21 cellular contexts compared by ENCODE assay signal in the genomic region with DNA sequence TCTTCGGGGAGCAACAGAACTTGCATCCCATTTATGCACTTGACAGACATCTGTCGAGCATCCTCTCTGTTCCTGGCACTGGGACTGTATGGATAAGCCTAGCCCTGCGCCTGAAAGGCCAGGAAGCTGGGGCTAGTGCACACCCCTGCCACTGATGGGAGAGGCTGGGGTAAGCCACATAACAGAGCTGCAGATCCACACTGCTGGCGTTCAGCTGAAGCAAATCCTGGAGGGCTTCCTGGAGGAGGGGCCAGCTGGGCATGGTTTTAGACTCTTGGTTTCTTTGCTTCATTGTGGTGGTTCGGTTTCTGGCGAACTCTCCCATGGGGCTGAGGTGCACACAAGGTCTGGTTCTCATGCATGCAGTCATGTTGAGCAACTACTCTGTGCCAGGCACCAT. TPM values are rescaled to one million over a fixed set of nuclear protein-coding genes. Genes with fewer than 3 reads are reported as not detected.
DNase-seq lines count a peak whose midpoint lies in the region; ATAC-seq and TF ChIP-seq lines count a peak whose summit lies in the region.
"Had no signal": no experiment of that assay in that cellular context is flagged by ENCODE, and none has a peak within 500 bp of the region (broad histone marks: within the 10 kb centered on the region; RNA-seq: fewer than 3 reads in every experiment).

No MANE protein-coding gene starts in this region.

- H3K27ac Mint-ChIP-seq in activated CD8-positive, alpha-beta memory T cell treated with anti-CD3 and anti-CD28 coated beads, Interleukin-2, amount 10 ng/mL, durations not matched to agents 7 days and 5 days, result peak overlapping the region; percentile 82
- no peak overlapping the region for H3K27ac Mint-ChIP-seq in chondrocyte (ENCODE audit: unreplicated experiment)
- H3K27ac Mint-ChIP-seq: activated B cell treated with CpG ODN at 0.5 μM for 24 hours, memory B cell had no signal

- no peak overlapping the region for H3K4me3 ChIP-seq in psoas muscle
- H3K4me3 ChIP-seq: coronary artery, GM12878, PC-9 had no signal

- no peaks in the 10 kb centered on the region for H3K36me3 ChIP-seq in psoas muscle (ENCODE audit: insufficient read depth in 1 of 2, low read depth in 1 of 2)

- 71 to 82% (median 77%) methylated on average over 6 of the region's 6 CpGs for WGBS in psoas muscle, 3 donors

- H3K36me3 Mint-ChIP-seq in activated CD8-positive, alpha-beta memory T cell treated with anti-CD3 and anti-CD28 coated beads, Interleukin-2, amount 10 ng/mL, durations not matched to agents 7 days and 5 days, result no peaks in the 10 kb centered on the region
- H3K36me3 Mint-ChIP-seq in chondrocyte (ENCODE audit: low read depth), result no peaks in the 10 kb centered on the region
- H3K36me3 Mint-ChIP-seq: memory B cell had no signal

- H3K9me3 ChIP-seq in psoas muscle, result no peaks in the 10 kb centered on the region
- H3K9me3 ChIP-seq: Caco-2 had no signal

- CTCF ChIA-PET in activated CD8-positive, alpha-beta memory T cell treated with anti-CD3 and anti-CD28 coated beads, Interleukin-2, amount 10 ng/mL, durations not matched to agents 7 days and 5 days (lab: Charles Lee), result interaction anchor here (1.1 to 2.9 kb wide), 2 partner anchors 9 to 13 kb away, joined by 3 to 11 read pairs; no protein-coding TSS in a partner anchor

- H3K4me3 Mint-ChIP-seq in activated CD8-positive, alpha-beta memory T cell treated with anti-CD3 and anti-CD28 coated beads, Interleukin-2, amount 10 ng/mL, durations not matched to agents 7 days and 5 days, result no peak overlapping the region
- no peak overlapping the region for H3K4me3 Mint-ChIP-seq in chondrocyte (ENCODE audit: unreplicated experiment)
- H3K4me3 Mint-ChIP-seq: activated B cell treated with CpG ODN at 0.5 μM for 24 hours, H9, memory B cell had no signal

- H3K9me3 Mint-ChIP-seq in activated CD8-positive, alpha-beta memory T cell treated with anti-CD3 and anti-CD28 coated beads, Interleukin-2, amount 10 ng/mL, durations not matched to agents 7 days and 5 days (ENCODE audit: low read depth), result no peaks in the 10 kb centered on the region
- no peaks in the 10 kb centered on the region for H3K9me3 Mint-ChIP-seq in chondrocyte (ENCODE audit: low read depth)
- H3K9me3 Mint-ChIP-seq: activated B cell treated with CpG ODN at 0.5 μM for 24 hours, H9, memory B cell had no signal

- intact Hi-C loops in psoas muscle (cut with DNase I), result no loop called here

- no peak for TF ChIP-seq CTCF in chondrocyte (IDR thresholded peaks at IDR 0.05)
- TF ChIP-seq CTCF in psoas muscle (IDR thresholded peaks at IDR 0.05), result no peak

- no peaks in the 10 kb centered on the region for H3K27me3 Mint-ChIP-seq in activated CD8-positive, alpha-beta memory T cell treated with anti-CD3 and anti-CD28 coated beads, Interleukin-2, amount 10 ng/mL, durations not matched to agents 7 days and 5 days
- no peaks in the 10 kb centered on the region for H3K27me3 Mint-ChIP-seq in chondrocyte (ENCODE audit: low read depth)
- H3K27me3 Mint-ChIP-seq: activated B cell treated with CpG ODN at 0.5 μM for 24 hours had no signal

- peak overlapping the region; percentile 85 for H3K27ac ChIP-seq in psoas muscle
- H3K27ac ChIP-seq: coronary artery, epithelial cell of prostate, PC-9 had no signal

- peaks cover 29% of the 10 kb centered on the region for H3K4me1 Mint-ChIP-seq in activated CD8-positive, alpha-beta memory T cell treated with anti-CD3 and anti-CD28 coated beads, Interleukin-2, amount 10 ng/mL, durations not matched to agents 7 days and 5 days
- H3K4me1 Mint-ChIP-seq in chondrocyte (ENCODE audit: low read depth), result peaks cover 50% of the 10 kb centered on the region
- H3K4me1 Mint-ChIP-seq: activated B cell treated with CpG ODN at 0.5 μM for 24 hours had no signal

- H3K27me3 ChIP-seq in psoas muscle (ENCODE audit: insufficient read depth in 3 of 3, low read length in 2 of 3), result no peaks in the 10 kb centered on the region

- no peak for DNase-seq in activated CD8-positive, alpha-beta memory T cell treated with anti-CD3 and anti-CD28 coated beads, Interleukin-2, amount 10 ng/mL, durations not matched to agents 7 days and 5 days
- DNase-seq in activated CD8-positive, alpha-beta memory T cell treated with anti-CD3 and anti-CD28 coated beads, Interleukin-2, amount 50 U/mL, for 48 hours, result no peak
- DNase-seq in NCI-H524 (lab: John Stamatoyannopoulos, UW), result peak; percentile 68 to 91
- DNase-seq in chondrocyte (ENCODE audit: low spot score), result peak; percentile 33
- DNase-seq in psoas muscle, result peak in 1 of 2 donors; percentile 27
- no peak for DNase-seq in SW480 (ENCODE audit: low spot score)
- DNase-seq: ACHN; activated B cell treated with CpG ODN at 0.5 μM for 24 hours; activated T-cell treated with anti-CD3 and anti-CD28 coated beads, Interleukin-2, amount 50 U/mL, for 1 hour; Caco-2; H9; NCI-H187 treated with DMSO at 0.1 percent for 48 hours; NCI-H526; PC-9; stimulated activated CD4-positive, alpha-beta T cell treated with anti-CD3 and anti-CD28 coated beads, Interleukin-4, amount 100 ng/mL, for 4 hours had no signal

- ATAC-seq in activated CD8-positive, alpha-beta memory T cell treated with anti-CD3 and anti-CD28 coated beads, Interleukin-2, amount 10 ng/mL, durations not matched to agents 7 days and 5 days, result no peak
- ATAC-seq in psoas muscle (peak in 1 of 4 donors; percentile 0), GM21717 (IDR thresholded peaks at IDR 0.05; ENCODE audit: unreplicated experiment) (no peak)
- ATAC-seq in activated CD4-positive, CD25-positive, alpha-beta regulatory T cell treated with anti-CD3 and anti-CD28 coated beads, Interleukin-2, amount 50 U/mL, for 24 hours, result no peak
- ATAC-seq: GM12878 had no signal

- peaks cover 49% of the 10 kb centered on the region for H3K4me1 ChIP-seq in psoas muscle

RNA-seq across cellular contexts. Expression of a gene that starts 45.5 kb away (rescaled TPM):
- 10 to 100 TPM; 56.2 to 75.7 TPM for total RNA-seq in activated CD8-positive, alpha-beta memory T cell treated with anti-CD3 and anti-CD28 coated beads, Interleukin-2, amount 10 ng/mL, durations not matched to agents 7 days and 5 days
- 93.0 to 163 TPM (median 156 TPM) in 3 replicates for total RNA-seq in chondrocyte
- 100 to 1,000 TPM in 3 of 4 donors, 10 to 100 TPM in 1; 52.2 to 278 (median 192) TPM for total RNA-seq in psoas muscle
- polyA plus RNA-seq in psoas muscle, result 10 to 100 TPM; 20.1 to 74.7 (median 72.1) TPM

Comparison
In these comparisons a context has a peak if more than half of its experiments do, and no peak if none do; other contexts are left out.
1. DNase-seq: peak in NCI-H524 (2 of 2) and chondrocyte (single experiment); none in activated CD8-positive, alpha-beta memory T cell treated with anti-CD3 and anti-CD28 coated beads, Interleukin-2, amount 10 ng/mL, durations not matched to agents 7 days and 5 days (single experiment), activated CD8-positive, alpha-beta memory T cell treated with anti-CD3 and anti-CD28 coated beads, Interleukin-2, amount 50 U/mL, for 48 hours (single experiment) and SW480 (single experiment).